In genomic region chr3:185807455-185808068, GRCh38 we compare ENCODE assay signal across 1 cellular context.
TF ChIP-seq lines count a peak whose summit lies in the region.

No MANE protein-coding gene starts in this region.

TF ChIP-seq in K562, 482 proteins besides CTCF, POLR2A, EP300 and RAD21 (continued from another document and continues in another):
- TF ChIP-seq, protein P1, sequence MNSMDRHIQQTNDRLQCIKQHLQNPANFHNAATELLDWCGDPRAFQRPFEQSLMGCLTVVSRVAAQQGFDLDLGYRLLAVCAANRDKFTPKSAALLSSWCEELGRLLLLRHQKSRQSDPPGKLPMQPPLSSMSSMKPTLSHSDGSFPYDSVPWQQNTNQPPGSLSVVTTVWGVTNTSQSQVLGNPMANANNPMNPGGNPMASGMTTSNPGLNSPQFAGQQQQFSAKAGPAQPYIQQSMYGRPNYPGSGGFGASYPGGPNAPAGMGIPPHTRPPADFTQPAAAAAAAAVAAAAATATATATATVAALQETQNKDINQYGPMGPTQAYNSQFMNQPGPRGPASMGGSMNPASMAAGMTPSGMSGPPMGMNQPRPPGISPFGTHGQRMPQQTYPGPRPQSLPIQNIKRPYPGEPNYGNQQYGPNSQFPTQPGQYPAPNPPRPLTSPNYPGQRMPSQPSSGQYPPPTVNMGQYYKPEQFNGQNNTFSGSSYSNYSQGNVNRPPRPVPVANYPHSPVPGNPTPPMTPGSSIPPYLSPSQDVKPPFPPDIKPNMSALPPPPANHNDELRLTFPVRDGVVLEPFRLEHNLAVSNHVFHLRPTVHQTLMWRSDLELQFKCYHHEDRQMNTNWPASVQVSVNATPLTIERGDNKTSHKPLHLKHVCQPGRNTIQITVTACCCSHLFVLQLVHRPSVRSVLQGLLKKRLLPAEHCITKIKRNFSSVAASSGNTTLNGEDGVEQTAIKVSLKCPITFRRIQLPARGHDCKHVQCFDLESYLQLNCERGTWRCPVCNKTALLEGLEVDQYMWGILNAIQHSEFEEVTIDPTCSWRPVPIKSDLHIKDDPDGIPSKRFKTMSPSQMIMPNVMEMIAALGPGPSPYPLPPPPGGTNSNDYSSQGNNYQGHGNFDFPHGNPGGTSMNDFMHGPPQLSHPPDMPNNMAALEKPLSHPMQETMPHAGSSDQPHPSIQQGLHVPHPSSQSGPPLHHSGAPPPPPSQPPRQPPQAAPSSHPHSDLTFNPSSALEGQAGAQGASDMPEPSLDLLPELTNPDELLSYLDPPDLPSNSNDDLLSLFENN (IDR thresholded peaks at IDR 0.05; ENCODE audit: low read depth in 2 of 2, low read length in 2 of 2): no peak
- TF ChIP-seq CBFA2T2 (conservative IDR thresholded peaks at IDR 0.05) (peak; percentile 31; the same call in 1 of the 2 replicates), ZNF696 (CRISPR knock-in tag; conservative IDR thresholded peaks at IDR 0.05) (no peak), C11orf30 (IDR thresholded peaks at IDR 0.05; ENCODE audit: low read depth) (peak; percentile 91), ZFP36 (IDR thresholded peaks at IDR 0.05; ENCODE audit: low read depth, low read length, partially characterized antibody) (peak; percentile 61), SIN3A (IDR thresholded peaks at IDR 0.05; ENCODE audit: borderline replicate concordance in 2 of 2, control insufficient read depth in 1 of 2, low read depth in 2 of 2, low read length in 2 of 2) (no peak), MYC (IDR thresholded peaks at IDR 0.05; ENCODE audit: low read depth, low read length) (no peak), MYC (CRISPR knock-in tag; IDR thresholded peaks at IDR 0.05; ENCODE audit: borderline replicate concordance, low read depth) (no peak), CBFA2T3 (IDR thresholded peaks at IDR 0.05) (peak; percentile 60), CTBP1 (IDR thresholded peaks at IDR 0.05; ENCODE audit: borderline replicate concordance) (0 out of 2 replicates have a peak, but pooled peaks have one; percentile 19), JUN (IDR thresholded peaks at IDR 0.05; ENCODE audit: borderline replicate concordance, low read depth, low read length) (peak; percentile 71; the same call in 1 of the 2 replicates), JUN (CRISPR knock-in tag; IDR thresholded peaks at IDR 0.05; ENCODE audit: borderline replicate concordance) (no peak), ZNF431 (CRISPR knock-in tag; IDR thresholded peaks at IDR 0.05) (no peak), NRF1 (conservative IDR thresholded peaks at IDR 0.05 in 1 of 2, IDR thresholded peaks at IDR 0.05 in 1 of 2) (0 out of 4 replicates have a peak, but pooled peaks of 1 of the 2 experiments have one; percentile 11), ATF4 (CRISPR knock-in tag; IDR thresholded peaks at IDR 0.05) (no peak), CBX3 (IDR thresholded peaks at IDR 0.05; ENCODE audit: borderline replicate concordance in 1 of 2, low read length in 2 of 2) (peak in 1 of 2 experiments; percentile 95; a peak in 1 of 3 replicates), BCOR (IDR thresholded peaks at IDR 0.05) (no peak), ZNF311 (CRISPR knock-in tag; IDR thresholded peaks at IDR 0.05) (no peak), E2F5 (CRISPR knock-in tag; IDR thresholded peaks at IDR 0.05) (no peak), ATF2 (CRISPR knock-in tag; IDR thresholded peaks at IDR 0.05) (no peak), SMARCC2 (IDR thresholded peaks at IDR 0.05; ENCODE audit: low read depth) (no peak), HDAC8 (tag; IDR thresholded peaks at IDR 0.05) (no peak), TCF3 (CRISPR knock-in tag; IDR thresholded peaks at IDR 0.05) (peak; percentile 23; the same call in 1 of the 2 replicates), ATF7 (IDR thresholded peaks at IDR 0.05) (peak; percentile 28; the same call in 1 of the 2 replicates), TEAD1 (CRISPR knock-in tag; IDR thresholded peaks at IDR 0.05) (no peak), CEBPG (CRISPR knock-in tag; IDR thresholded peaks at IDR 0.05) (no peak), CEBPG (tag; conservative IDR thresholded peaks at IDR 0.05 in 1 of 2, IDR thresholded peaks at IDR 0.05 in 1 of 2) (peak in 1 of 2 experiments; percentile 62; a peak in 1 of 4 replicates), POLR2B (IDR thresholded peaks at IDR 0.05; ENCODE audit: low read depth, partially characterized antibody) (no peak), U2AF1 (optimal IDR thresholded peaks at IDR 0.05; ENCODE audit: low read depth, low read length) (no peak), ASH1L (IDR thresholded peaks at IDR 0.05; ENCODE audit: borderline replicate concordance, low read depth, partially characterized antibody) (no peak), FOSL1 (tag; conservative IDR thresholded peaks at IDR 0.05) (peak; percentile 72), ZNF75A (CRISPR knock-in tag; IDR thresholded peaks at IDR 0.05) (no peak), NFIC (IDR thresholded peaks at IDR 0.05) (peak; percentile 26), MAFG (tag; conservative IDR thresholded peaks at IDR 0.05) (peak; percentile 85), NEUROD1 (IDR thresholded peaks at IDR 0.05; ENCODE audit: borderline replicate concordance, low read depth, low read length, partially characterized antibody) (no peak), STAT5A (IDR thresholded peaks at IDR 0.05; ENCODE audit: borderline replicate concordance, low read length) (0 out of 2 replicates have a peak, but pooled peaks have one; percentile 11), PCBP2 (IDR thresholded peaks at IDR 0.05; ENCODE audit: low read depth, low read length, poor library complexity, severe bottlenecking) (no peak), ARID4B (CRISPR knock-in tag; IDR thresholded peaks at IDR 0.05) (no peak)
- TF ChIP-seq, protein P2, sequence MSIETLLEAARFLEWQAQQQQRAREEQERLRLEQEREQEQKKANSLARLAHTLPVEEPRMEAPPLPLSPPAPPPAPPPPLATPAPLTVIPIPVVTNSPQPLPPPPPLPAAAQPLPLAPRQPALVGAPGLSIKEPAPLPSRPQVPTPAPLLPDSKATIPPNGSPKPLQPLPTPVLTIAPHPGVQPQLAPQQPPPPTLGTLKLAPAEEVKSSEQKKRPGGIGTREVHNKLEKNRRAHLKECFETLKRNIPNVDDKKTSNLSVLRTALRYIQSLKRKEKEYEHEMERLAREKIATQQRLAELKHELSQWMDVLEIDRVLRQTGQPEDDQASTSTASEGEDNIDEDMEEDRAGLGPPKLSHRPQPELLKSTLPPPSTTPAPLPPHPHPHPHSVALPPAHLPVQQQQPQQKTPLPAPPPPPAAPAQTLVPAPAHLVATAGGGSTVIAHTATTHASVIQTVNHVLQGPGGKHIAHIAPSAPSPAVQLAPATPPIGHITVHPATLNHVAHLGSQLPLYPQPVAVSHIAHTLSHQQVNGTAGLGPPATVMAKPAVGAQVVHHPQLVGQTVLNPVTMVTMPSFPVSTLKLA (conservative IDR thresholded peaks at IDR 0.05): peak in 1 of 2 experiments; percentile 31; a peak in 1 of 4 replicates
- TF ChIP-seq, protein P3, sequence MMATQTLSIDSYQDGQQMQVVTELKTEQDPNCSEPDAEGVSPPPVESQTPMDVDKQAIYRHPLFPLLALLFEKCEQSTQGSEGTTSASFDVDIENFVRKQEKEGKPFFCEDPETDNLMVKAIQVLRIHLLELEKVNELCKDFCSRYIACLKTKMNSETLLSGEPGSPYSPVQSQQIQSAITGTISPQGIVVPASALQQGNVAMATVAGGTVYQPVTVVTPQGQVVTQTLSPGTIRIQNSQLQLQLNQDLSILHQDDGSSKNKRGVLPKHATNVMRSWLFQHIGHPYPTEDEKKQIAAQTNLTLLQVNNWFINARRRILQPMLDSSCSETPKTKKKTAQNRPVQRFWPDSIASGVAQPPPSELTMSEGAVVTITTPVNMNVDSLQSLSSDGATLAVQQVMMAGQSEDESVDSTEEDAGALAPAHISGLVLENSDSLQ (IDR thresholded peaks at IDR 0.05): peak; percentile 40; the same call in 1 of the 2 replicates
- TF ChIP-seq, protein P4, sequence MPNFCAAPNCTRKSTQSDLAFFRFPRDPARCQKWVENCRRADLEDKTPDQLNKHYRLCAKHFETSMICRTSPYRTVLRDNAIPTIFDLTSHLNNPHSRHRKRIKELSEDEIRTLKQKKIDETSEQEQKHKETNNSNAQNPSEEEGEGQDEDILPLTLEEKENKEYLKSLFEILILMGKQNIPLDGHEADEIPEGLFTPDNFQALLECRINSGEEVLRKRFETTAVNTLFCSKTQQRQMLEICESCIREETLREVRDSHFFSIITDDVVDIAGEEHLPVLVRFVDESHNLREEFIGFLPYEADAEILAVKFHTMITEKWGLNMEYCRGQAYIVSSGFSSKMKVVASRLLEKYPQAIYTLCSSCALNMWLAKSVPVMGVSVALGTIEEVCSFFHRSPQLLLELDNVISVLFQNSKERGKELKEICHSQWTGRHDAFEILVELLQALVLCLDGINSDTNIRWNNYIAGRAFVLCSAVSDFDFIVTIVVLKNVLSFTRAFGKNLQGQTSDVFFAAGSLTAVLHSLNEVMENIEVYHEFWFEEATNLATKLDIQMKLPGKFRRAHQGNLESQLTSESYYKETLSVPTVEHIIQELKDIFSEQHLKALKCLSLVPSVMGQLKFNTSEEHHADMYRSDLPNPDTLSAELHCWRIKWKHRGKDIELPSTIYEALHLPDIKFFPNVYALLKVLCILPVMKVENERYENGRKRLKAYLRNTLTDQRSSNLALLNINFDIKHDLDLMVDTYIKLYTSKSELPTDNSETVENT (CRISPR knock-in tag; IDR thresholded peaks at IDR 0.05): no peak
- TF ChIP-seq, protein P5, sequence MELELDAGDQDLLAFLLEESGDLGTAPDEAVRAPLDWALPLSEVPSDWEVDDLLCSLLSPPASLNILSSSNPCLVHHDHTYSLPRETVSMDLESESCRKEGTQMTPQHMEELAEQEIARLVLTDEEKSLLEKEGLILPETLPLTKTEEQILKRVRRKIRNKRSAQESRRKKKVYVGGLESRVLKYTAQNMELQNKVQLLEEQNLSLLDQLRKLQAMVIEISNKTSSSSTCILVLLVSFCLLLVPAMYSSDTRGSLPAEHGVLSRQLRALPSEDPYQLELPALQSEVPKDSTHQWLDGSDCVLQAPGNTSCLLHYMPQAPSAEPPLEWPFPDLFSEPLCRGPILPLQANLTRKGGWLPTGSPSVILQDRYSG (tag; conservative IDR thresholded peaks at IDR 0.05; ENCODE audit: low read depth): no peak
- TF ChIP-seq, protein P6, sequence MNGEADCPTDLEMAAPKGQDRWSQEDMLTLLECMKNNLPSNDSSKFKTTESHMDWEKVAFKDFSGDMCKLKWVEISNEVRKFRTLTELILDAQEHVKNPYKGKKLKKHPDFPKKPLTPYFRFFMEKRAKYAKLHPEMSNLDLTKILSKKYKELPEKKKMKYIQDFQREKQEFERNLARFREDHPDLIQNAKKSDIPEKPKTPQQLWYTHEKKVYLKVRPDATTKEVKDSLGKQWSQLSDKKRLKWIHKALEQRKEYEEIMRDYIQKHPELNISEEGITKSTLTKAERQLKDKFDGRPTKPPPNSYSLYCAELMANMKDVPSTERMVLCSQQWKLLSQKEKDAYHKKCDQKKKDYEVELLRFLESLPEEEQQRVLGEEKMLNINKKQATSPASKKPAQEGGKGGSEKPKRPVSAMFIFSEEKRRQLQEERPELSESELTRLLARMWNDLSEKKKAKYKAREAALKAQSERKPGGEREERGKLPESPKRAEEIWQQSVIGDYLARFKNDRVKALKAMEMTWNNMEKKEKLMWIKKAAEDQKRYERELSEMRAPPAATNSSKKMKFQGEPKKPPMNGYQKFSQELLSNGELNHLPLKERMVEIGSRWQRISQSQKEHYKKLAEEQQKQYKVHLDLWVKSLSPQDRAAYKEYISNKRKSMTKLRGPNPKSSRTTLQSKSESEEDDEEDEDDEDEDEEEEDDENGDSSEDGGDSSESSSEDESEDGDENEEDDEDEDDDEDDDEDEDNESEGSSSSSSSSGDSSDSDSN (IDR thresholded peaks at IDR 0.05; ENCODE audit: borderline replicate concordance in 1 of 2, low read depth in 2 of 2, low read length in 2 of 2): no peak
